Comparison of ENCODE assay signal across 19 cellular contexts in the genomic region with DNA sequence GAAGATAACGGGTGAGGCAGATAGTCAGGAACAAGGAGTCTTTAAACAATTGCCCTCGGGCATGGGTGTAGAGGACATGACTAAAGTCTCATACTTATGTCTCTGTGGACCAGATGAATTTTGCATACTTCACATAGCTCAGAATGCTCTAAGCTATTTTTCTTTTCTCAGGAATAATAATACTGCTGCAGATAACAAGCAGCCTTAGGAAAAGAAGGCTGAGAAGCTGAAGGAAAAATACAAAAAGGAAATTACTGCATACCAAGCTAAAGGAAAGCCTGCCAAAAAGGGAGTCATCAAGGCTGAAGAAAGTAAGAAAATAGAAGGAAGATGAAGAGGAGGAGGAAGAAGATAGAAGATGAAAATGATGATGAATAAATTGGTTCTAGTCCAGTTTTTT. TPM values are rescaled to one million over a fixed set of nuclear protein-coding genes. Genes with fewer than 3 reads are reported as not detected.
DNase-seq lines count a peak whose midpoint lies in the region; ATAC-seq and TF ChIP-seq lines count a peak whose summit lies in the region.
"Had no signal": no experiment of that assay in that cellular context is flagged by ENCODE, and none has a peak within 500 bp of the region (broad histone marks: within the 10 kb centered on the region; RNA-seq: fewer than 3 reads in every experiment).

No MANE protein-coding gene starts in this region.

- H3K9ac ChIP-seq in adipocyte (ENCODE audit: low read length), result peak overlapping the region; percentile 60
- H3K9ac ChIP-seq: KMS-11 had no signal

- no peak overlapping the region for H3K4me3 ChIP-seq in breast epithelium
- H3K4me3 ChIP-seq in adipocyte (ENCODE audit: low read length), result no peak overlapping the region
- no peak overlapping the region for H3K4me3 ChIP-seq in fibroblast of villous mesenchyme (ENCODE audit: low read depth, low read length)
- H3K4me3 ChIP-seq in aorta (ENCODE audit: low read length in 2 of 2), result no peak overlapping the region
- H3K4me3 ChIP-seq: colonic mucosa, upper lobe of left lung had no signal

- TF ChIP-seq CTCF in MCF 10A (IDR thresholded peaks at IDR 0.05; ENCODE audit: unreplicated experiment), result no peak
- no peak for TF ChIP-seq CTCF in breast epithelium (IDR thresholded peaks at IDR 0.05)
- no peak for TF ChIP-seq CTCF in fibroblast of villous mesenchyme (IDR thresholded peaks at IDR 0.05; ENCODE audit: insufficient read depth, low read depth, low read length)

- H3K27me3 ChIP-seq in breast epithelium (no peaks in the 10 kb centered on the region), adipocyte (replicated peaks; ENCODE audit: control insufficient read depth, insufficient read depth, low read length) (no peaks in the 10 kb centered on the region), aorta (ENCODE audit: control insufficient read depth in 1 of 2, insufficient read depth in 2 of 2, low read length in 1 of 2) (no peaks in the 10 kb centered on the region)
- H3K27me3 ChIP-seq: colonic mucosa, upper lobe of left lung had no signal

- H3K27me3 Mint-ChIP-seq in MCF 10A (ENCODE audit: insufficient read depth, unreplicated experiment), result no peaks in the 10 kb centered on the region

- CTCF ChIA-PET in MCF 10A (lab: Yijun Ruan, JAX), result interaction anchor here (0.6 to 3.5 kb wide), 10 partner anchors 11 to 1104 kb away, joined by 3 to 32 read pairs (median 4); partner anchors contain the start of gene ERCC6

- peaks cover 46% of the 10 kb centered on the region for H3K4me1 Mint-ChIP-seq in MCF 10A (ENCODE audit: insufficient read depth, unreplicated experiment)
- H3K4me1 Mint-ChIP-seq: neural crest cell had no signal

- peak overlapping the region; percentile 13 for H3K4me3 Mint-ChIP-seq in MCF 10A (ENCODE audit: unreplicated experiment)
- H3K4me3 Mint-ChIP-seq: activated CD8-positive, alpha-beta T cell treated with anti-CD3 and anti-CD28 coated beads, Interleukin-2, amount 10 ng/mL, durations not matched to agents 7 days and 5 days; activated naive CD4-positive, alpha-beta T cell treated with anti-CD3 and anti-CD28 coated beads for 36 hours; neural crest cell; T-helper 2 cell treated with Interferon-gamma antibody and Interleukin-4, amounts not matched to agents 5 μg/mL and 100 μg/mL, for 36 hours had no signal

- no peak for TF ChIP-seq POLR2A in breast epithelium (IDR thresholded peaks at IDR 0.05)

- POLR2A ChIA-PET in MCF 10A (lab: Yijun Ruan, JAX), result interaction anchor here (0.9 to 6.5 kb wide), 7 partner anchors 13 to 773 kb away, joined by 4 to 205 read pairs (median 6); partner anchors contain the start of gene ERCC6

- peak overlapping the region; percentile 82 for H3K27ac Mint-ChIP-seq in MCF 10A (ENCODE audit: low read depth, unreplicated experiment)
- H3K27ac Mint-ChIP-seq: activated CD8-positive, alpha-beta T cell treated with anti-CD3 and anti-CD28 coated beads, Interleukin-2, amount 10 ng/mL, durations not matched to agents 7 days and 5 days; activated naive CD4-positive, alpha-beta T cell treated with anti-CD3 and anti-CD28 coated beads for 36 hours; T-helper 2 cell treated with Interferon-gamma antibody and Interleukin-4, amounts not matched to agents 5 μg/mL and 100 μg/mL, for 36 hours had no signal

- intact Hi-C loops in MCF 10A (cut with micrococcal nuclease) (loop anchor here (2.0 kb wide), 2 partner anchors 13 to 17 kb away; partner anchors contain the start of gene ERCC6), breast epithelium (cut with DNase I; ENCODE audit: low total_unique reads) (no loop called here), aorta (cut with DNase I) (no loop called here)

- BruUV-seq in MCF 10A (replicated peaks; lab: Mats Ljungman, UMichigan), result no TSS peak

- ATAC-seq in aorta (ENCODE audit: low FRiP score), result peak; percentile 38
- no peak for ATAC-seq in GM21381 (IDR thresholded peaks at IDR 0.05; ENCODE audit: unreplicated experiment)
- no peak for ATAC-seq in HG03280 (IDR thresholded peaks at IDR 0.05; ENCODE audit: unreplicated experiment)
- ATAC-seq: activated CD8-positive, alpha-beta T cell treated with anti-CD3 and anti-CD28 coated beads, Interleukin-2, amount 10 ng/mL, durations not matched to agents 7 days and 5 days; left lobe of liver had no signal

- DNase-seq in MCF 10A (ENCODE audit: unreplicated experiment), result peak; percentile 72
- no peak for DNase-seq in breast epithelium (ENCODE audit: low spot score in 2 of 2)
- DNase-seq in adipocyte (ENCODE audit: low read depth), result peak; percentile 95
- DNase-seq in fibroblast of villous mesenchyme (ENCODE audit: low read depth), result peak; percentile 72
- DNase-seq in aorta, result no peak
- DNase-seq in activated CD4-positive, alpha-beta T cell treated with anti-CD3 and anti-CD28 coated beads, Interleukin-2, amount 50 U/mL, for 4 hours, result no peak
- DNase-seq: activated CD8-positive, alpha-beta T cell treated with anti-CD3 and anti-CD28 coated beads, Interleukin-2, amount 10 ng/mL, durations not matched to agents 7 days and 5 days; activated naive CD4-positive, alpha-beta T cell treated with anti-CD3 and anti-CD28 coated beads for 36 hours; colonic mucosa; glutamatergic neuron; NCI-H2029; upper lobe of left lung had no signal

- no peaks in the 10 kb centered on the region for H3K36me3 Mint-ChIP-seq in MCF 10A (ENCODE audit: insufficient read depth, unreplicated experiment)

- 4 to 5% methylated on average over 2 of the region's 2 CpGs for WGBS in aorta, 2 donors

- peaks cover 9% of the 10 kb centered on the region for H3K9me3 Mint-ChIP-seq in MCF 10A (ENCODE audit: unreplicated experiment)

- H3K4me1 ChIP-seq in breast epithelium (no peaks in the 10 kb centered on the region), adipocyte (ENCODE audit: control insufficient read depth, insufficient read depth, low read length) (peaks cover 35% of the 10 kb centered on the region), aorta (ENCODE audit: control insufficient read depth in 1 of 2, insufficient read depth in 2 of 2, low read length in 2 of 2) (peaks cover 0 to 6% of the 10 kb centered on the region in 2 donors)
- H3K4me1 ChIP-seq: colonic mucosa, upper lobe of left lung had no signal

- H3K27ac ChIP-seq in breast epithelium (no peak overlapping the region), aorta (ENCODE audit: low read depth in 1 of 2, low read length in 2 of 2) (peak overlapping the region in 1 of 2 donors; percentile 18)
- H3K27ac ChIP-seq: 22Rv1, colonic mucosa, KMS-11, upper lobe of left lung had no signal

- no peaks in the 10 kb centered on the region for H3K36me3 ChIP-seq in breast epithelium
- H3K36me3 ChIP-seq in adipocyte (ENCODE audit: control insufficient read depth, insufficient read depth, low read length, severe bottlenecking), result no peaks in the 10 kb centered on the region
- no peaks in the 10 kb centered on the region for H3K36me3 ChIP-seq in aorta (ENCODE audit: control insufficient read depth in 1 of 2, insufficient read depth in 2 of 2, low read length in 1 of 2)
- H3K36me3 ChIP-seq: colonic mucosa, upper lobe of left lung had no signal

- H3K9me3 ChIP-seq in breast epithelium (no peaks in the 10 kb centered on the region), adipocyte (ENCODE audit: control insufficient read depth, low read length) (no peaks in the 10 kb centered on the region), aorta (ENCODE audit: control insufficient read depth, low read length) (no peaks in the 10 kb centered on the region)
- H3K9me3 ChIP-seq: colonic mucosa, upper lobe of left lung had no signal

RNA-seq across cellular contexts. Expression of gene ERCC6, which starts 13.4 kb away (rescaled TPM):
- 54.0 and 64.4 TPM in 2 replicates for total RNA-seq in MCF 10A (2022)
- 10 to 100 TPM; 19.5 to 27.8 (median 21.6) TPM for total RNA-seq in breast epithelium
- 16.1 and 35.4 TPM in 2 replicates for total RNA-seq in fibroblast of villous mesenchyme
- 10 to 100 TPM; 36.2 to 48.4 TPM for total RNA-seq in aorta
- polyA plus RNA-seq in aorta, result 10 to 100 TPM in 1 of 2 donors, 1 to 10 TPM in 1; 8.5 to 16.0 TPM

RNA-seq across cellular contexts. Expression of gene SLC18A3, which starts 57.8 kb away (rescaled TPM):
- total RNA-seq in MCF 10A (2022) (not detected in 2 replicates), breast epithelium (not detected), fibroblast of villous mesenchyme (under 0.01 TPM in 1 of 2 replicates, not detected in the other), aorta (not detected)
- not detected for polyA plus RNA-seq in aorta
- total RNA-seq: activated CD8-positive, alpha-beta T cell treated with anti-CD3 and anti-CD28 coated beads, Interleukin-2, amount 10 ng/mL, durations not matched to agents 7 days and 5 days; activated naive CD4-positive, alpha-beta T cell treated with anti-CD3 and anti-CD28 coated beads for 36 hours; left lobe of liver; upper lobe of left lung had no signal

Comparison
In these comparisons a context has a peak if more than half of its experiments do, and no peak if none do; other contexts are left out.
1. DNase-seq: peak in MCF 10A (single experiment), adipocyte (single experiment) and fibroblast of villous mesenchyme (single experiment); none in breast epithelium (0 of 2), aorta (0 of 2) and activated CD4-positive, alpha-beta T cell treated with anti-CD3 and anti-CD28 coated beads, Interleukin-2, amount 50 U/mL, for 4 hours (0 of 2).